ENCODE assay signal across 24 cellular contexts in genomic region chr3:62817678-62818077, GRCh38. TPM values are rescaled to one million over a fixed set of nuclear protein-coding genes. Genes with fewer than 3 reads are reported as not detected.
A peak's percentile ranks its signal among the peaks of the same experiment; 100 is the strongest.
DNase-seq lines count a peak whose midpoint lies in the region; ATAC-seq, FAIRE-seq and TF ChIP-seq lines count a peak whose summit lies in the region.
"Had no signal": no experiment of that assay in that cellular context is flagged by ENCODE, and none has a peak within 500 bp of the region (broad histone marks: within the 10 kb centered on the region; RNA-seq: fewer than 3 reads in every experiment).

No MANE protein-coding gene starts in this region.

- no peaks in the 10 kb centered on the region for H3K4me1 Mint-ChIP-seq in immature natural killer cell
- H3K4me1 Mint-ChIP-seq: CD14-positive monocyte had no signal

- H3K36me3 ChIP-seq in BLaER1 (no peaks in the 10 kb centered on the region), OCI-LY1 (ENCODE audit: insufficient read depth, low read length) (no peaks in the 10 kb centered on the region)
- H3K36me3 ChIP-seq: SJCRH30 had no signal

- DNase-seq in HT1080 (ENCODE audit: low read depth) (peak; percentile 6), fibroblast of mammary gland (ENCODE audit: low read depth) (peak; percentile 21), frontal cortex (ENCODE audit: low spot score in 2 of 2) (no peak), immature natural killer cell (no peak), GM03348 (ENCODE audit: low spot score) (no peak)
- DNase-seq: COR-L47; GM23248; NCI-H1048; NCI-H1436 treated with DMSO at 0.1 percent for 48 hours; NCI-H2029 treated with DMSO at 0.1 percent for 48 hours; NCI-H2227 treated with DMSO at 0.1 percent for 48 hours; NCI-H524; NK-92 treated with Interleukin-12 subunit alpha and Interleukin-12 subunit beta, amount 100 ng/mL, for 24 hours; PC-3; SJCRH30 had no signal

- H3K9ac ChIP-seq in BLaER1 (no peak overlapping the region), OCI-LY1 (ENCODE audit: low read length) (peak overlapping the region; percentile 64)
- H3K9ac ChIP-seq: GM23248 had no signal

- H3K4me2 ChIP-seq in BLaER1 (peak overlapping the region; percentile 64), OCI-LY1 (ENCODE audit: low read length) (peak overlapping the region; percentile 53)
- H3K4me2 ChIP-seq: A549 had no signal

- no peak overlapping the region for H2AFZ ChIP-seq in OCI-LY1 (ENCODE audit: low read length)
- H2AFZ ChIP-seq: GM23248 had no signal

- H3K79me2 ChIP-seq in OCI-LY1 (ENCODE audit: insufficient read depth, low read length): no peaks in the 10 kb centered on the region

- no peaks in the 10 kb centered on the region for H3K9me2 ChIP-seq in OCI-LY1 (ENCODE audit: low read depth, low read length)

- no peak overlapping the region for H3K4me3 Mint-ChIP-seq in immature natural killer cell
- H3K4me3 Mint-ChIP-seq: CD14-positive monocyte had no signal

- no peak for FAIRE-seq in frontal cortex (lab: Jason Lieb, UNC)
- FAIRE-seq: A549 had no signal

- H3K27ac ChIP-seq in BLaER1 (no peak overlapping the region), OCI-LY1 (ENCODE audit: low read depth, low read length, poor library complexity, severe bottlenecking) (peak overlapping the region; percentile 98)
- H3K27ac ChIP-seq: A549, GM23248, HL-60, RWPE1, SJCRH30 had no signal

- H3K4me3 ChIP-seq in BLaER1 (no peak overlapping the region), OCI-LY1 (ENCODE audit: low read depth, low read length, poor library complexity, severe bottlenecking) (peak overlapping the region; percentile 24), fibroblast of mammary gland (ENCODE audit: control insufficient read depth, low read depth, low read length) (no peak overlapping the region)
- H3K4me3 ChIP-seq: A549, GM23248, SJCRH30 had no signal

- no peaks in the 10 kb centered on the region for H4K20me1 ChIP-seq in BLaER1
- H4K20me1 ChIP-seq in OCI-LY1 (ENCODE audit: insufficient read depth, low read length): no peaks in the 10 kb centered on the region

- no peak overlapping the region for H3K27ac Mint-ChIP-seq in immature natural killer cell
- H3K27ac Mint-ChIP-seq: CD14-positive monocyte had no signal

- H3K9me3 Mint-ChIP-seq in immature natural killer cell: peaks cover 1 to 13% (median 8%) of the 10 kb centered on the region in 6 donors

- H3K27me3 Mint-ChIP-seq in immature natural killer cell (ENCODE audit: low read depth in 3 of 3): peaks cover 0 to 2% (median 0%) of the 10 kb centered on the region in 3 donors

- H3K4me1 ChIP-seq in BLaER1: peaks cover 34% of the 10 kb centered on the region
- H3K4me1 ChIP-seq in OCI-LY1 (ENCODE audit: insufficient read depth, low read length, severe bottlenecking): peaks cover 95% of the 10 kb centered on the region
- H3K4me1 ChIP-seq: A549, SJCRH30 had no signal

- 0 out of 2 replicates have a peak, but pooled peaks cover 9% of the 10 kb centered on the region for H3F3A ChIP-seq in OCI-LY1 (ENCODE audit: insufficient read depth, low read length)

- H3K27me3 ChIP-seq in BLaER1 (no peaks in the 10 kb centered on the region), OCI-LY1 (ENCODE audit: insufficient read depth, low read length) (no peaks in the 10 kb centered on the region)
- H3K27me3 ChIP-seq: SJCRH30 had no signal

- H3K36me3 Mint-ChIP-seq in immature natural killer cell: no peaks in the 10 kb centered on the region
- H3K36me3 Mint-ChIP-seq: CD14-positive monocyte had no signal

- TF ChIP-seq CTCF in OCI-LY1 (IDR thresholded peaks at IDR 0.05; ENCODE audit: low read length) (no peak), fibroblast of mammary gland (conservative IDR thresholded peaks at IDR 0.05; ENCODE audit: control insufficient read depth, insufficient read depth, low read depth, low read length) (no peak)

- no peak for ATAC-seq in GM19395 (IDR thresholded peaks at IDR 0.05; ENCODE audit: unreplicated experiment)
- ATAC-seq: A549, HCT116, PC-3 had no signal

- H3K9me3 ChIP-seq in BLaER1 (no peaks in the 10 kb centered on the region), OCI-LY1 (ENCODE audit: low read length) (no peaks in the 10 kb centered on the region)
- H3K9me3 ChIP-seq: A549, SJCRH30 had no signal

RNA-seq across cellular contexts. Expression of gene CADPS, which starts 57.5 kb away (rescaled TPM):
- total RNA-seq in HT1080 (2014; rRNA removed; shearing (Covaris generic)): 0.03 and 0.18 TPM in 2 replicates
- 0.03 TPM in 1 of 2 replicates, not detected in the other for polyA plus RNA-seq in HT1080 (2015; cell fraction: cytosol; rRNA removed)
- polyA plus RNA-seq in HT1080 (2015; cell fraction: nucleus; rRNA removed): not detected in 2 replicates
- 270 TPM for total RNA-seq in frontal cortex
- not detected for polyA plus RNA-seq in immature natural killer cell
- total RNA-seq: G401, PC-3, SJCRH30 had no signal
- polyA plus RNA-seq: A549, CD14-positive monocyte had no signal

Comparison
In these comparisons a context has a peak if more than half of its experiments do, and no peak if none do; other contexts are left out.
1. DNase-seq: peak in HT1080 (single experiment) and fibroblast of mammary gland (single experiment); none in frontal cortex (0 of 2), immature natural killer cell (0 of 3) and GM03348 (single experiment).
2. RNA of gene CADPS, which starts 57.5 kb away (total RNA-seq): 270 TPM in frontal cortex (single experiment); 0.03 to 0.18 TPM in HT1080; every median in the first group is over 100 times any median in the second.